ENCODE assay signal across 16 cellular contexts in the genomic region with DNA sequence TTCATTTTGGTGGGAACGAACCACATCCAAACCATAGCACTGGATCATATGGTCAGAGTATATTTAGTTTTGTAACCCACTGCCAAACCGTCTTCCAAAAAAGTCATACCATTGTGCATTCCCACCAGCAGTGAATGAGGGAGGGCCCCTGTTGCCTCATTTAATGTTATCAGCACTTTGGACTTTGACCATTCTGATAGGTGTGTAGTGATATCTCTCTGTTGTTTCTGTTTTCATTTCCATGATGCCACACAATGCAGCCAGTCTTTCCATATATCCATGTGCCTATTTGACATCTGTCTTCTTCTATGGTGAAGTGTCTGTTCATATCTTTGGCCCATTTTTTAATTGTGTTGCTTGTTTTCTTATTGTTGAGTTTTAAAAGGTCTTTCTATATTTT.
DNase-seq lines count a peak whose midpoint lies in the region; ATAC-seq and TF ChIP-seq lines count a peak whose summit lies in the region.
"Had no signal": no experiment of that assay in that cellular context is flagged by ENCODE, and none has a peak within 500 bp of the region (broad histone marks: within the 10 kb centered on the region; RNA-seq: fewer than 3 reads in every experiment).

No MANE protein-coding gene starts in this region.

- no peak overlapping the region for H3K4me3 ChIP-seq in right lobe of liver
- H3K4me3 ChIP-seq in stomach, result no peak overlapping the region
- no peak overlapping the region for H3K4me3 ChIP-seq in tibial nerve
- H3K4me3 ChIP-seq: GM23338 had no signal

- TF ChIP-seq CTCF in right lobe of liver (IDR thresholded peaks at IDR 0.05) (no peak), stomach (IDR thresholded peaks at IDR 0.05) (no peak), endothelial cell (IDR thresholded peaks at IDR 0.05; ENCODE audit: unreplicated experiment) (no peak), tibial nerve (IDR thresholded peaks at IDR 0.05) (no peak)

- H3K4me1 ChIP-seq in right lobe of liver (peaks cover 0 to 8% (median 0%) of the 10 kb centered on the region in 4 donors), stomach (no peaks in the 10 kb centered on the region), tibial nerve (no peaks in the 10 kb centered on the region)

- no peaks in the 10 kb centered on the region for H3K9me3 Mint-ChIP-seq in endothelial cell (ENCODE audit: unreplicated experiment)

- peak; percentile 74 for ATAC-seq in left lobe of liver
- peak; percentile 50 to 99 (median 90) for ATAC-seq in right lobe of liver
- no peak for ATAC-seq in GM18517 (IDR thresholded peaks at IDR 0.05; ENCODE audit: unreplicated experiment)
- ATAC-seq: CD8-positive, alpha-beta T cell; GM23338 had no signal

- peak overlapping the region in 1 of 3 donors; percentile 42 for H3K27ac ChIP-seq in right lobe of liver
- no peak overlapping the region for H3K27ac ChIP-seq in stomach
- no peak overlapping the region for H3K27ac ChIP-seq in tibial nerve
- H3K27ac ChIP-seq: C4-2B had no signal

- H3K9me3 ChIP-seq in right lobe of liver (no peaks in the 10 kb centered on the region), stomach (peaks cover 8 to 32% (median 28%) of the 10 kb centered on the region in 4 donors), tibial nerve (peaks cover 0 to 33% (median 0%) of the 10 kb centered on the region in 4 donors)

- H3K36me3 ChIP-seq in right lobe of liver (no peaks in the 10 kb centered on the region), stomach (no peaks in the 10 kb centered on the region), tibial nerve (no peaks in the 10 kb centered on the region)

- no peak overlapping the region for H3K27ac Mint-ChIP-seq in endothelial cell (ENCODE audit: unreplicated experiment)
- H3K27ac Mint-ChIP-seq: CD4-positive, CD25-positive, alpha-beta regulatory T cell; CD8-positive, alpha-beta T cell; GM23338; H9; HFFc6 had no signal

- no peak overlapping the region for H3K4me3 Mint-ChIP-seq in endothelial cell (ENCODE audit: unreplicated experiment)
- H3K4me3 Mint-ChIP-seq: CD4-positive, CD25-positive, alpha-beta regulatory T cell; CD8-positive, alpha-beta T cell; GM23338; H9; HFFc6 had no signal

- no peak for TF ChIP-seq POLR2A in right lobe of liver (IDR thresholded peaks at IDR 0.05)
- no peak for TF ChIP-seq POLR2A in stomach (IDR thresholded peaks at IDR 0.05)
- no peak for TF ChIP-seq POLR2A in tibial nerve (IDR thresholded peaks at IDR 0.05)

- WGBS in right lobe of liver (ENCODE audit: insufficient coverage, low coverage, low lambda C conversion rate, missing lambda C conversion rate), result 61% methylated on average over 2 of the region's 2 CpGs
- 38 to 78% (median 53%) methylated on average over 2 of the region's 2 CpGs for WGBS in stomach, 5 donors
- WGBS in tibial nerve, 2 donors, result 87 to 93% methylated on average over 2 of the region's 2 CpGs

- no peaks in the 10 kb centered on the region for H3K36me3 Mint-ChIP-seq in endothelial cell (ENCODE audit: low read depth, unreplicated experiment)
- H3K36me3 Mint-ChIP-seq: CD8-positive, alpha-beta T cell had no signal

- no peaks in the 10 kb centered on the region for H3K27me3 ChIP-seq in right lobe of liver
- peaks cover 0 to 19% (median 0%) of the 10 kb centered on the region in 3 donors for H3K27me3 ChIP-seq in stomach
- no peaks in the 10 kb centered on the region for H3K27me3 ChIP-seq in tibial nerve

- H3K4me1 Mint-ChIP-seq in endothelial cell (ENCODE audit: unreplicated experiment), result no peaks in the 10 kb centered on the region
- H3K4me1 Mint-ChIP-seq: CD4-positive, CD25-positive, alpha-beta regulatory T cell; GM23338; H9 had no signal

- TF ChIP-seq EP300 in stomach (IDR thresholded peaks at IDR 0.05) (no peak), tibial nerve (IDR thresholded peaks at IDR 0.05) (no peak)

- H3K27me3 Mint-ChIP-seq in endothelial cell (ENCODE audit: unreplicated experiment), result no peaks in the 10 kb centered on the region

- peak; percentile 6 for DNase-seq in SW480 (ENCODE audit: low spot score)
- DNase-seq in left lobe of liver (ENCODE audit: low spot score), result peak; percentile 41
- DNase-seq in right lobe of liver, result no peak
- peak; percentile 16 for DNase-seq in stomach
- no peak for DNase-seq in endothelial cell (ENCODE audit: low spot score)
- no peak for DNase-seq in tibial nerve (ENCODE audit: low spot score in 2 of 2)
- DNase-seq in NCI-H1694 (lab: John Stamatoyannopoulos, UW), result no peak
- DNase-seq: CD4-positive, CD25-positive, alpha-beta regulatory T cell; CD8-positive, alpha-beta T cell; DMS153; DND-41; H9; HFFc6 had no signal

- intact Hi-C loops in right lobe of liver (cut with DNase I) (no loop called here), stomach (cut with DNase I; ENCODE audit: low total_unique reads) (no loop called here)

Comparison
In these comparisons a context has a peak if more than half of its experiments do, and no peak if none do; other contexts are left out.
1. DNase-seq: peak in SW480 (single experiment), left lobe of liver (single experiment) and stomach (single experiment); none in right lobe of liver (0 of 3), endothelial cell (single experiment), tibial nerve (0 of 2) and NCI-H1694 (single experiment).